In the genomic region with DNA sequence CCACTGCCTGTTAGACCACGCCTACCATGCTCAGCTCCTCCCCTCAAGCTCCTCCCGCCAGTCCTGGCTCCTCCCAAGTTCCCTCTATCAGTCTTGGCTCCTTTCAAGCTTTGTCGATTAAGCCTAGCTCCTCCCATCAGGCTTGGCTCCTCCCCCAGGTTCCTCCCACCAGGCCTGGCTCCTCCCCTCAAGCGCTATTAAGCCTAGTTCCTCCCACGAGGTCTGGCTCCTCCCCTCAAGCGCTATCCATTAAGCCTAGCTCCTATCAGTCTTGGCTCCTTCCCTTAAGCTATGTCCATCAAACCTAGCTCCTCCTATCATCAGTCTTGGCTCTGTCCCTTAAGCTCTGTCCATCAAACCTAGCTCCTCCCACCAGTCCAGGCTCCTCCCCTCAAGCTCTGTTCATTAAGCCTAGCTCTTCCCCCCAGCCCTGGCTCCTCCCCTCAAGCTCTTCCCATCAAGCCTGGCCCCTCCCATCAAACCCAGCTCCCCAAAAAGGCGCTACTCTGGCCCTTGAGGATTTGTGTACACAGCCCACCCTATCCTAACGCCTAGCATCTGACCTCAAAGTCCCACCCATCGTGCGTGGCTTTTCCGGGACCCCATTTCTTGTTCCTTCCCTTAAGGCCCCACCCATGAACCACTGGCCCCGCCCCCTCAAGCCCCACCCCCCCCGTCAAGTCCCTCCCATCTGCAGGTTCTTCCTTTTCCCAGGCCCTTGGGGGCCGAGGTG, we compare ENCODE assay signal across 8 cellular contexts. TPM values are rescaled to one million over a fixed set of nuclear protein-coding genes. Genes with fewer than 3 reads are reported as not detected.
A peak's percentile ranks its signal among the peaks of the same experiment; 100 is the strongest.
DNase-seq lines count a peak whose midpoint lies in the region; ATAC-seq lines count a peak whose summit lies in the region.

No MANE protein-coding gene starts in this region.

- POLR2A ChIA-PET in activated CD4-positive, alpha-beta T cell treated with anti-CD3 and anti-CD28 coated beads, Interleukin-2, amount 10 ng/mL, durations not matched to agents 7 days and 5 days (lab: Charles Lee) = interaction anchor here (0.5 kb wide), 1 partner anchor 17 kb away, joined by 3 read pairs; no protein-coding TSS in a partner anchor

- peak; percentile 7 for DNase-seq in GDM1 (lab: John Stamatoyannopoulos, UW)
- peak; percentile 47 for DNase-seq in M059J (ENCODE audit: low read depth)
- peak; percentile 30 for DNase-seq in activated CD4-positive, alpha-beta T cell treated with anti-CD3 and anti-CD28 coated beads, Interleukin-2, amount 10 ng/mL, durations not matched to agents 7 days and 5 days
- DNase-seq in lung microvascular endothelial cell (ENCODE audit: low read depth in 2 of 2) = peak; percentile 22 to 54
- DNase-seq in KG1 (lab: John Stamatoyannopoulos, UW) = no peak
- DNase-seq in putamen (ENCODE audit: low spot score) = no peak

- peaks cover 12% of the 10 kb centered on the region for H3K4me1 Mint-ChIP-seq in activated CD4-positive, alpha-beta T cell treated with anti-CD3 and anti-CD28 coated beads, Interleukin-2, amount 10 ng/mL, durations not matched to agents 7 days and 5 days

- CTCF ChIA-PET in activated CD4-positive, alpha-beta T cell treated with anti-CD3 and anti-CD28 coated beads, Interleukin-2, amount 10 ng/mL, durations not matched to agents 7 days and 5 days (lab: Charles Lee) = interaction anchor here (1.1 to 1.3 kb wide), 3 partner anchors 19 to 47 kb away, joined by 3 to 4 read pairs (median 3); partner anchors contain the start of genes PET100 and XAB2

- H3K4me3 Mint-ChIP-seq in activated CD4-positive, alpha-beta T cell treated with anti-CD3 and anti-CD28 coated beads, Interleukin-2, amount 10 ng/mL, durations not matched to agents 7 days and 5 days = no peak overlapping the region

- H3K36me3 Mint-ChIP-seq in activated CD4-positive, alpha-beta T cell treated with anti-CD3 and anti-CD28 coated beads, Interleukin-2, amount 10 ng/mL, durations not matched to agents 7 days and 5 days (ENCODE audit: low read depth) = no peaks in the 10 kb centered on the region

- H3K9me3 Mint-ChIP-seq in activated CD4-positive, alpha-beta T cell treated with anti-CD3 and anti-CD28 coated beads, Interleukin-2, amount 10 ng/mL, durations not matched to agents 7 days and 5 days = no peaks in the 10 kb centered on the region

- H3K27ac Mint-ChIP-seq in activated CD4-positive, alpha-beta T cell treated with anti-CD3 and anti-CD28 coated beads, Interleukin-2, amount 10 ng/mL, durations not matched to agents 7 days and 5 days = no peak overlapping the region

- no peak for ATAC-seq in HG02759 (IDR thresholded peaks at IDR 0.05; ENCODE audit: unreplicated experiment)
- no peak for ATAC-seq in GM21576 (IDR thresholded peaks at IDR 0.05; ENCODE audit: unreplicated experiment)

- H3K27me3 Mint-ChIP-seq in activated CD4-positive, alpha-beta T cell treated with anti-CD3 and anti-CD28 coated beads, Interleukin-2, amount 10 ng/mL, durations not matched to agents 7 days and 5 days = peaks cover 3% of the 10 kb centered on the region

RNA-seq across cellular contexts. Expression of gene CAMSAP3, which starts 10.0 kb away (rescaled TPM):
- 0.15 TPM in 1 of 2 replicates, not detected in the other for total RNA-seq in M059J (2014; rRNA removed; shearing (Covaris generic))
- total RNA-seq in activated CD4-positive, alpha-beta T cell treated with anti-CD3 and anti-CD28 coated beads, Interleukin-2, amount 10 ng/mL, durations not matched to agents 7 days and 5 days = under 1 TPM; 0.21 to 0.57 TPM
- under 0.01 TPM in 2 replicates for total RNA-seq in lung microvascular endothelial cell

RNA-seq across cellular contexts. Expression of gene XAB2, which starts 23.7 kb away (rescaled TPM):
- 26.0 and 38.5 TPM in 2 replicates for total RNA-seq in M059J (2014; rRNA removed; shearing (Covaris generic))
- total RNA-seq in activated CD4-positive, alpha-beta T cell treated with anti-CD3 and anti-CD28 coated beads, Interleukin-2, amount 10 ng/mL, durations not matched to agents 7 days and 5 days = 10 to 100 TPM; 46.0 to 50.0 TPM
- total RNA-seq in lung microvascular endothelial cell = 15.7 and 17.3 TPM in 2 replicates

RNA-seq across cellular contexts. Expression of gene PET100, which starts 23.9 kb away (rescaled TPM):
- total RNA-seq in M059J (2014; rRNA removed; shearing (Covaris generic)) = 54.8 and 67.8 TPM in 2 replicates
- 100 to 1,000 TPM; 108 to 169 TPM for total RNA-seq in activated CD4-positive, alpha-beta T cell treated with anti-CD3 and anti-CD28 coated beads, Interleukin-2, amount 10 ng/mL, durations not matched to agents 7 days and 5 days
- 37.0 and 40.1 TPM in 2 replicates for total RNA-seq in lung microvascular endothelial cell

RNA-seq across cellular contexts. Expression of gene PCP2, which starts 27.9 kb away (rescaled TPM):
- total RNA-seq in M059J (2014; rRNA removed; shearing (Covaris generic)) = not detected in 2 replicates
- 1 to 10 TPM in 1 of 2 experiments, under 1 TPM in 1; 0.82 to 1.2 TPM for total RNA-seq in activated CD4-positive, alpha-beta T cell treated with anti-CD3 and anti-CD28 coated beads, Interleukin-2, amount 10 ng/mL, durations not matched to agents 7 days and 5 days
- not detected in 2 replicates for total RNA-seq in lung microvascular endothelial cell

RNA-seq across cellular contexts. Expression of gene STXBP2, which starts 31.3 kb away (rescaled TPM):
- 0.30 and 2.8 TPM in 2 replicates for total RNA-seq in M059J (2014; rRNA removed; shearing (Covaris generic))
- total RNA-seq in activated CD4-positive, alpha-beta T cell treated with anti-CD3 and anti-CD28 coated beads, Interleukin-2, amount 10 ng/mL, durations not matched to agents 7 days and 5 days = 100 to 1,000 TPM; 131 to 158 TPM
- total RNA-seq in lung microvascular endothelial cell = 23.3 and 29.8 TPM in 2 replicates

Comparison
In these comparisons a context has a peak if more than half of its experiments do, and no peak if none do; other contexts are left out.
1. DNase-seq: peak in GDM1 (single experiment), M059J (single experiment), activated CD4-positive, alpha-beta T cell treated with anti-CD3 and anti-CD28 coated beads, Interleukin-2, amount 10 ng/mL, durations not matched to agents 7 days and 5 days (single experiment) and lung microvascular endothelial cell (2 of 2); none in KG1 (single experiment) and putamen (single experiment).